ENCODE assay signal across 1 cellular context in genomic region chr4:169060396-169061081, GRCh38.
TF ChIP-seq lines count a peak whose summit lies in the region.

No MANE protein-coding gene starts in this region.

TF ChIP-seq in SK-N-SH, 30 proteins besides CTCF, POLR2A, EP300 and RAD21 (continued from another document):
- TF ChIP-seq POLR2AphosphoS5 (IDR thresholded peaks at IDR 0.05; ENCODE audit: low read depth, low read length): no peak
- no peak for TF ChIP-seq FOSL2 (IDR thresholded peaks at IDR 0.05; ENCODE audit: borderline replicate concordance, low read depth)
- no peak for TF ChIP-seq SMC3 (IDR thresholded peaks at IDR 0.05; ENCODE audit: low read depth, low read length)
- no peak for TF ChIP-seq USF1 (IDR thresholded peaks at IDR 0.05; ENCODE audit: borderline replicate concordance, low read depth)
- TF ChIP-seq TAF1 (IDR thresholded peaks at IDR 0.05; ENCODE audit: borderline replicate concordance, low read depth, low read length): no peak
TF ChIP-seq in SK-N-SH: peak in this region for 0.
